1 cellular context compared by ENCODE assay signal in the genomic region with DNA sequence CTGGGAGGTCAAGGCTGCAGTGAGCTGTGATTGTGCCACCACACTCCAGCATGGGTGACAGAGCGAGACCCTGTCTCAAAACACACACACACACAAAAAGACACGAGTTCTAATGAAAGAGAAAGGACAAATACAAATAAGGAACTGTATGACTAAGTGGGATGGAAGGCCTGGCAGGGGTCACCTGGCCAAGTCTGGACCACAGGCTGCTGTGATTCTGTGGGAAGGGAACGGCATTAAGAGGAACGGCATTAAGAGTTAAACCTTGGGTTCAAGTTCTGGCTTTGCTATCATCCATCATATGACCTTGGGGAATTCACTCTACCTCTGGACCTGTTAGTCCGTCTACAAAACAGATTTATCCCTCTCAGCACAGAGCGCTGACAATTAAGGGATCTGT.
TF ChIP-seq lines count a peak whose summit lies in the region.

No MANE protein-coding gene starts in this region.

TF ChIP-seq in IMR-90, 13 proteins besides CTCF, POLR2A, EP300 and RAD21 (continued from another document):
- TF ChIP-seq BHLHE40 (IDR thresholded peaks at IDR 0.05; ENCODE audit: low read depth, low read length) (no peak), RCOR1 (IDR thresholded peaks at IDR 0.05; ENCODE audit: insufficient replicate concordance, low read length) (no peak), RFX5 (IDR thresholded peaks at IDR 0.05; ENCODE audit: low read depth, low read length) (no peak), FOS (IDR thresholded peaks at IDR 0.05; ENCODE audit: low read depth, low read length) (no peak), CHD1 (IDR thresholded peaks at IDR 0.05; ENCODE audit: low read depth, low read length) (no peak), MAFK (IDR thresholded peaks at IDR 0.05; ENCODE audit: low read depth, low read length) (no peak), MXI1 (IDR thresholded peaks at IDR 0.05; ENCODE audit: borderline replicate concordance, low read depth, low read length) (no peak), NFE2L2 (IDR thresholded peaks at IDR 0.05; ENCODE audit: low read depth, low read length) (no peak), CEBPB (IDR thresholded peaks at IDR 0.05; ENCODE audit: low read depth, low read length) (no peak), USF2 (IDR thresholded peaks at IDR 0.05; ENCODE audit: low read depth, low read length) (no peak)
- TF ChIP-seq, protein P1, sequence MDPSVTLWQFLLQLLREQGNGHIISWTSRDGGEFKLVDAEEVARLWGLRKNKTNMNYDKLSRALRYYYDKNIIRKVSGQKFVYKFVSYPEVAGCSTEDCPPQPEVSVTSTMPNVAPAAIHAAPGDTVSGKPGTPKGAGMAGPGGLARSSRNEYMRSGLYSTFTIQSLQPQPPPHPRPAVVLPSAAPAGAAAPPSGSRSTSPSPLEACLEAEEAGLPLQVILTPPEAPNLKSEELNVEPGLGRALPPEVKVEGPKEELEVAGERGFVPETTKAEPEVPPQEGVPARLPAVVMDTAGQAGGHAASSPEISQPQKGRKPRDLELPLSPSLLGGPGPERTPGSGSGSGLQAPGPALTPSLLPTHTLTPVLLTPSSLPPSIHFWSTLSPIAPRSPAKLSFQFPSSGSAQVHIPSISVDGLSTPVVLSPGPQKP (IDR thresholded peaks at IDR 0.05; ENCODE audit: borderline replicate concordance, low read depth, low read length) = no peak
